Comparison of ENCODE assay signal across 8 cellular contexts in genomic region chr17:42180922-42181850, GRCh38. TPM values are rescaled to one million over a fixed set of nuclear protein-coding genes. Genes with fewer than 3 reads are reported as not detected.
DNase-seq lines count a peak whose midpoint lies in the region; ATAC-seq and TF ChIP-seq lines count a peak whose summit lies in the region.

KCNH4 (minus strand) TSS chr17:42181142; CDS start chr17:42180945, 197 bp downstream.

- peaks cover 8% of the 10 kb centered on the region for H3K4me1 Mint-ChIP-seq in endodermal cell

- peaks cover 80% of the 10 kb centered on the region for H3K27me3 Mint-ChIP-seq in endodermal cell (ENCODE audit: insufficient read depth)

- H3K36me3 ChIP-seq in endodermal cell (ENCODE audit: control insufficient read depth, insufficient read depth, low read length) (no peaks in the 10 kb centered on the region), mesodermal cell (ENCODE audit: control insufficient read depth, insufficient read depth, low read length) (no peaks in the 10 kb centered on the region)

- WGBS in endodermal cell (ENCODE audit: insufficient coverage in 1 of 2, insufficient read length in 1 of 2), 2 experiments: 6 to 13% methylated on average over 22 to 60 of the region's 60 CpGs
- WGBS in mesodermal cell (ENCODE audit: insufficient coverage in 2 of 2), 2 experiments: 2% methylated on average over 32 to 45 of the region's 60 CpGs

- DNase-seq in GF-D8 (lab: John Stamatoyannopoulos, UW): peak; percentile 54
- DNase-seq in NCI-H748 (lab: John Stamatoyannopoulos, UW; ENCODE audit: unreplicated experiment): peak; percentile 91
- peak; percentile 72 to 92 (median 81) for DNase-seq in activated CD8-positive, alpha-beta memory T cell treated with anti-CD3 and anti-CD28 coated beads for 48 hours (ENCODE audit: low read depth in 2 of 3, low spot score in 2 of 3)
- DNase-seq in endodermal cell: peak; percentile 91
- peak; percentile 56 for DNase-seq in stimulated activated CD8-positive, alpha-beta memory T cell treated with anti-CD3 and anti-CD28 coated beads, Interleukin-15, amount 100 ng/mL, for 1 hour (ENCODE audit: low read depth)
- DNase-seq in NK-92 treated with Interleukin-12 subunit alpha and Interleukin-12 subunit beta, amount 100 ng/mL, for 24 hours (lab: John Stamatoyannopoulos, UW): no peak

- peak within 1 kb of the TSS; percentile 53 for H3K4me3 Mint-ChIP-seq in endodermal cell

- no peak within 1 kb of the TSS for H3K9ac ChIP-seq in endodermal cell (ENCODE audit: extremely low read depth, low read length, poor library complexity, severe bottlenecking)

- H3K4me1 ChIP-seq in endodermal cell (ENCODE audit: control insufficient read depth, insufficient read depth, low read length) (peaks cover 4% of the 10 kb centered on the region), mesodermal cell (ENCODE audit: control insufficient read depth, insufficient read depth, low read length, poor library complexity, severe bottlenecking) (peaks cover 9% of the 10 kb centered on the region)

- H3K9me3 ChIP-seq in endodermal cell (ENCODE audit: control insufficient read depth, low read length) (no peaks in the 10 kb centered on the region), mesodermal cell (ENCODE audit: control insufficient read depth, low read length) (no peaks in the 10 kb centered on the region)

- H3K36me3 Mint-ChIP-seq in endodermal cell (ENCODE audit: low read depth): no peaks in the 10 kb centered on the region

- H3K27me3 ChIP-seq in endodermal cell (ENCODE audit: control insufficient read depth, insufficient read depth, low read length, poor library complexity, severe bottlenecking): peaks cover 69% of the 10 kb centered on the region

- peak; percentile 65 for TF ChIP-seq CTCF in endodermal cell (conservative IDR thresholded peaks at IDR 0.05)

- ATAC-seq in HG03439 (IDR thresholded peaks at IDR 0.05; ENCODE audit: unreplicated experiment): peak; percentile 50

- no peaks in the 10 kb centered on the region for H3K9me3 Mint-ChIP-seq in endodermal cell

- no peak within 1 kb of the TSS for H3K27ac ChIP-seq in endodermal cell (ENCODE audit: low read depth, low read length)
- H3K27ac ChIP-seq in mesodermal cell (ENCODE audit: low read depth, low read length, severe bottlenecking): no peak within 1 kb of the TSS

- no peak within 1 kb of the TSS for H3K27ac Mint-ChIP-seq in endodermal cell

- H3K4me3 ChIP-seq in endodermal cell (ENCODE audit: low read length) (peak within 1 kb of the TSS; percentile 68), mesodermal cell (ENCODE audit: extremely low read depth, insufficient read depth, low read length, poor library complexity, severe bottlenecking) (peak within 1 kb of the TSS; percentile 2)

RNA-seq across cellular contexts. Expression of gene KCNH4, which starts in this region (rescaled TPM):
- not detected for total RNA-seq in endodermal cell
- 0.36 TPM for polyA plus RNA-seq in endodermal cell (2013, experiment 1 of 2)
- 0.12 TPM for polyA plus RNA-seq in endodermal cell (2013, experiment 2 of 2)
- 0.07 TPM for polyA plus RNA-seq in mesodermal cell (2013, experiment 1 of 2)
- not detected for polyA plus RNA-seq in mesodermal cell (2013, experiment 2 of 2)

Comparison
In these comparisons a context has a peak if more than half of its experiments do, and no peak if none do; other contexts are left out.
1. Peak in DNase-seq and H3K4me3 ChIP-seq in endodermal cell; RNA of the gene not detected or under 1 TPM.